Comparison of ENCODE assay signal across 21 cellular contexts in genomic region chr10:119468542-119469324, GRCh38.
"Had no signal": no experiment of that assay in that cellular context is flagged by ENCODE, and none has a peak within 500 bp of the region (broad histone marks: within the 10 kb centered on the region; RNA-seq: fewer than 3 reads in every experiment).

No MANE protein-coding gene starts in this region.

- H3K27ac ChIP-seq: hepatocyte, testis, tibial nerve, upper lobe of right lung, vagina had no signal

- H3K36me3 ChIP-seq: tibial nerve, upper lobe of right lung, vagina had no signal

- H3K27ac Mint-ChIP-seq: endodermal cell; nephron; stimulated activated naive B cell treated with anti-CD40 and anti-IgM and Interleukin-4, amounts not matched to agents 10 μg/mL and 1 μg/mL and 100 μg/mL, for 72 hours had no signal

- H3K9me3 ChIP-seq: testis, upper lobe of right lung, vagina had no signal

- H2AFZ ChIP-seq: hepatocyte had no signal

- H3K27me3 Mint-ChIP-seq: stimulated activated naive CD8-positive, alpha-beta T cell treated with anti-CD3 and anti-CD28 coated beads, Interleukin-15, amount 100 ng/mL, for 72 hours had no signal

- H3K4me1 Mint-ChIP-seq: endodermal cell, nephron had no signal

- H3K4me2 ChIP-seq: hepatocyte had no signal

- H3K4me3 ChIP-seq: hepatocyte, lung, testis, tibial nerve, upper lobe of right lung, vagina had no signal

- DNase-seq: dermis blood vessel endothelial cell; endodermal cell; erythroblast; foreskin melanocyte; head of caudate nucleus; left colon; left ventricle myocardium superior; mesendoderm; naive B cell; stimulated activated CD4-positive, alpha-beta T cell treated with anti-CD3 and anti-CD28 coated beads, Interleukin-2, amount 100 ng/mL, for 24 hours; stimulated activated CD4-positive, alpha-beta T cell treated with anti-CD3 and anti-CD28 coated beads, Interleukin-4, amount 100 ng/mL, for 4 hours; stimulated activated naive B cell treated with anti-CD40 and anti-IgM and Interleukin-4, amounts not matched to agents 10 μg/mL and 1 μg/mL and 100 μg/mL, for 72 hours; stimulated activated naive CD8-positive, alpha-beta T cell treated with anti-CD3 and anti-CD28 coated beads, Interleukin-15, amount 100 ng/mL, for 72 hours; testis; upper lobe of right lung had no signal

- H3K79me2 ChIP-seq: hepatocyte had no signal

- ATAC-seq: left colon; left ventricle myocardium superior; sciatic nerve; stimulated activated naive B cell treated with anti-CD40 and anti-IgM and Interleukin-4, amounts not matched to agents 10 μg/mL and 1 μg/mL and 100 μg/mL, for 72 hours; stimulated activated naive CD8-positive, alpha-beta T cell treated with anti-CD3 and anti-CD28 coated beads, Interleukin-15, amount 100 ng/mL, for 72 hours; upper lobe of right lung had no signal

- H3K27me3 ChIP-seq: hepatocyte, testis, tibial nerve, upper lobe of right lung, vagina had no signal

- H3K4me1 ChIP-seq: testis, upper lobe of right lung had no signal

- H3K4me3 Mint-ChIP-seq: endodermal cell; nephron; stimulated activated naive B cell treated with anti-CD40 and anti-IgM and Interleukin-4, amounts not matched to agents 10 μg/mL and 1 μg/mL and 100 μg/mL, for 72 hours; stimulated activated naive CD8-positive, alpha-beta T cell treated with anti-CD3 and anti-CD28 coated beads, Interleukin-15, amount 100 ng/mL, for 72 hours had no signal
